In genomic region chr12:3342051-3342450, GRCh38 we compare ENCODE assay signal across 8 cellular contexts.
DNase-seq lines count a peak whose midpoint lies in the region; ATAC-seq and TF ChIP-seq lines count a peak whose summit lies in the region.
"Had no signal": no experiment of that assay in that cellular context is flagged by ENCODE, and none has a peak within 500 bp of the region (broad histone marks: within the 10 kb centered on the region; RNA-seq: fewer than 3 reads in every experiment).

No MANE protein-coding gene starts in this region.

- 29% methylated on average over 7 of the region's 8 CpGs for WGBS in esophagus muscularis mucosa

- H3K27me3 ChIP-seq in esophagus muscularis mucosa (peaks cover 0 to 42% (median 0%) of the 10 kb centered on the region in 4 donors), neuron (ENCODE audit: insufficient read depth, low read length) (no peaks in the 10 kb centered on the region)

- H3K27ac ChIP-seq in esophagus muscularis mucosa (replicated peaks in 1 of 4): no peak overlapping the region
- H3K27ac ChIP-seq: neutrophil had no signal

- H3K4me3 ChIP-seq in esophagus muscularis mucosa (no peak overlapping the region), neuron (ENCODE audit: low read length) (no peak overlapping the region)

- intact Hi-C loops in esophagus muscularis mucosa (cut with DNase I): no loop called here

- ATAC-seq in HG03439 (IDR thresholded peaks at IDR 0.05; ENCODE audit: unreplicated experiment): no peak

- DNase-seq in H4 (ENCODE audit: low spot score): peak; percentile 40
- DNase-seq in NCI-H748 treated with DMSO at 0.1 percent for 48 hours (lab: John Stamatoyannopoulos, UW): peak; percentile 5
- no peak for DNase-seq in esophagus muscularis mucosa (ENCODE audit: extremely low spot score)
- DNase-seq in KG1 (lab: John Stamatoyannopoulos, UW): no peak
- DNase-seq in G401 (ENCODE audit: low spot score): no peak

- H3K9me3 ChIP-seq in esophagus muscularis mucosa (no peaks in the 10 kb centered on the region), neuron (ENCODE audit: low read length) (no peaks in the 10 kb centered on the region)
- H3K9me3 ChIP-seq: neutrophil had no signal

- H3K36me3 ChIP-seq in esophagus muscularis mucosa: no peaks in the 10 kb centered on the region
- H3K36me3 ChIP-seq in neuron (ENCODE audit: insufficient read depth, low read length): no peaks in the 10 kb centered on the region
- H3K36me3 ChIP-seq: neutrophil had no signal

- no peak for TF ChIP-seq POLR2A in esophagus muscularis mucosa (IDR thresholded peaks at IDR 0.05; ENCODE audit: low read depth)

- in situ Hi-C loops in G401 (cut with HindIII; ENCODE audit: low sequenced_read_pairs): no loop called here

- peaks cover 6 to 12% (median 9%) of the 10 kb centered on the region in 4 donors for H3K4me1 ChIP-seq in esophagus muscularis mucosa
- H3K4me1 ChIP-seq in neuron (ENCODE audit: insufficient read depth, low read length): peaks cover 9% of the 10 kb centered on the region

- TF ChIP-seq CTCF in esophagus muscularis mucosa (IDR thresholded peaks at IDR 0.05): peak in 2 of 3 experiments; percentile 24 to 36

- H2AFZ ChIP-seq in neuron (ENCODE audit: low read depth, low read length): peak overlapping the region; percentile 4

- no peak for TF ChIP-seq EP300 in esophagus muscularis mucosa (IDR thresholded peaks at IDR 0.05)

Comparison
In these comparisons a context has a peak if more than half of its experiments do, and no peak if none do; other contexts are left out.
1. DNase-seq: peak in H4 (single experiment) and NCI-H748 treated with DMSO at 0.1 percent for 48 hours (single experiment); none in esophagus muscularis mucosa (single experiment), KG1 (single experiment) and G401 (single experiment).